38 cellular contexts compared by ENCODE assay signal in genomic region chr1:87586501-87586900, GRCh38.
"Had no signal": no experiment of that assay in that cellular context is flagged by ENCODE, and none has a peak within 500 bp of the region (broad histone marks: within the 10 kb centered on the region; RNA-seq: fewer than 3 reads in every experiment).

No MANE protein-coding gene starts in this region.

- H3K4me3 Mint-ChIP-seq: activated naive CD4-positive, alpha-beta T cell treated with anti-CD3 and anti-CD28 coated beads for 36 hours; activated naive CD4-positive, alpha-beta T cell treated with anti-CD3 and anti-CD28 coated beads, Interleukin-2, amount 10 ng/mL, durations not matched to agents 7 days and 5 days; activated naive CD4-positive, alpha-beta T cell treated with anti-CD3 and anti-CD28 coated beads, Interleukin-2, amount 50 U/mL, for 24 hours; activated naive CD8-positive, alpha-beta T cell; activated naive CD8-positive, alpha-beta T cell treated with anti-CD3 and anti-CD28 coated beads for 36 hours; activated naive CD8-positive, alpha-beta T cell treated with anti-CD3 and anti-CD28 coated beads, Interleukin-2, amount 10 ng/mL, durations not matched to agents 7 days and 5 days; activated naive CD8-positive, alpha-beta T cell treated with anti-CD3 and anti-CD28 coated beads, Interleukin-2, amount 50 U/mL, for 24 hours; activated T-cell treated with anti-CD3 and anti-CD28 coated beads, Interleukin-2, amount 50 U/mL, for 24 hours; activated T-cell treated with anti-CD3 and anti-CD28 coated beads, Interleukin-2, amount 50 U/mL, for 4 hours; activated T-cell treated with anti-CD3 and anti-CD28 coated beads, Interleukin-2, amount 50 U/mL, for 72 hours; activated T-helper 1 cell treated with anti-CD3 and anti-CD28 coated beads, Interleukin-12 subunit alpha, Interleukin-12 subunit beta, Interleukin-2, Interleukin-4 antibody, amounts not matched to agents 30 ng/mL and 10 ng/mL and 1 ng/mL, durations not matched to agents 14 hours and 24 hours and 36 hours; activated T-helper 17 cell treated with anti-CD3 and anti-CD28 coated beads, Interleukin-2, amount 50 U/mL, for 72 hours; brain; central memory CD8-positive, alpha-beta T cell had no signal

- H3K36me3 Mint-ChIP-seq: activated naive CD4-positive, alpha-beta T cell treated with anti-CD3 and anti-CD28 coated beads, Interleukin-2, amount 10 ng/mL, durations not matched to agents 7 days and 5 days; activated naive CD4-positive, alpha-beta T cell treated with anti-CD3 and anti-CD28 coated beads, Interleukin-2, amount 50 U/mL, for 24 hours; activated naive CD4-positive, alpha-beta T cell treated with anti-CD3 and anti-CD28 coated beads, Interleukin-2, amount 50 U/mL, for 72 hours; activated naive CD8-positive, alpha-beta T cell; activated naive CD8-positive, alpha-beta T cell treated with anti-CD3 and anti-CD28 coated beads for 36 hours; activated naive CD8-positive, alpha-beta T cell treated with anti-CD3 and anti-CD28 coated beads, Interleukin-2, amount 10 ng/mL, durations not matched to agents 7 days and 5 days; brain had no signal

- H3K4me3 ChIP-seq: adrenal gland, ascending aorta, body of pancreas, breast epithelium, cardiac muscle cell had no signal

- H3K4me1 ChIP-seq: adrenal gland, ascending aorta, body of pancreas, breast epithelium had no signal

- H3K27me3 Mint-ChIP-seq: activated naive CD4-positive, alpha-beta T cell treated with anti-CD3 and anti-CD28 coated beads, Interleukin-2, amount 10 ng/mL, durations not matched to agents 7 days and 5 days; activated naive CD8-positive, alpha-beta T cell; activated T-helper 17 cell treated with anti-CD3 and anti-CD28 coated beads, Interleukin-2, amount 50 U/mL, for 72 hours had no signal

- H3K36me3 ChIP-seq: adrenal gland, ascending aorta, brain microvascular endothelial cell, breast epithelium, cardiac muscle cell had no signal

- H3K9me3 Mint-ChIP-seq: activated naive CD4-positive, alpha-beta T cell treated with anti-CD3 and anti-CD28 coated beads for 36 hours; activated naive CD4-positive, alpha-beta T cell treated with anti-CD3 and anti-CD28 coated beads, Interleukin-2, amount 10 ng/mL, durations not matched to agents 7 days and 5 days; activated naive CD4-positive, alpha-beta T cell treated with anti-CD3 and anti-CD28 coated beads, Interleukin-2, amount 50 U/mL, for 24 hours; activated naive CD4-positive, alpha-beta T cell treated with anti-CD3 and anti-CD28 coated beads, Interleukin-2, amount 50 U/mL, for 72 hours; activated naive CD8-positive, alpha-beta T cell treated with anti-CD3 and anti-CD28 coated beads for 36 hours; activated naive CD8-positive, alpha-beta T cell treated with anti-CD3 and anti-CD28 coated beads, Interleukin-2, amount 10 ng/mL, durations not matched to agents 7 days and 5 days; activated naive CD8-positive, alpha-beta T cell treated with anti-CD3 and anti-CD28 coated beads, Interleukin-2, amount 50 U/mL, for 24 hours; activated T-cell treated with anti-CD3 and anti-CD28 coated beads, Interleukin-2, amount 50 U/mL, for 24 hours; activated T-cell treated with anti-CD3 and anti-CD28 coated beads, Interleukin-2, amount 50 U/mL, for 4 hours; activated T-cell treated with anti-CD3 and anti-CD28 coated beads, Interleukin-2, amount 50 U/mL, for 72 hours; activated T-helper 1 cell treated with anti-CD3 and anti-CD28 coated beads, Interleukin-12 subunit alpha, Interleukin-12 subunit beta, Interleukin-2, Interleukin-4 antibody, amounts not matched to agents 30 ng/mL and 10 ng/mL and 1 ng/mL, durations not matched to agents 14 hours and 24 hours and 36 hours; activated T-helper 17 cell treated with anti-CD3 and anti-CD28 coated beads, Interleukin-2, amount 50 U/mL, for 72 hours; activated T-helper 2 cell treated with anti-CD3 and anti-CD28 coated beads, Interferon-gamma antibody, Interleukin-2, Interleukin-4, amounts not matched to agents 10 μg/mL and 5 μg/mL and 100 μg/mL, durations not matched to agents 14 hours and 24 hours and 36 hours; brain; central memory CD8-positive, alpha-beta T cell had no signal

- H3K27me3 ChIP-seq: adrenal gland, ascending aorta, body of pancreas, brain microvascular endothelial cell, breast epithelium, cardiac muscle cell had no signal

- H3K27ac ChIP-seq: adrenal gland, ascending aorta, body of pancreas, brain microvascular endothelial cell, breast epithelium, cardiac muscle cell had no signal

- H3K27ac Mint-ChIP-seq: activated naive CD4-positive, alpha-beta T cell treated with anti-CD3 and anti-CD28 coated beads for 36 hours; activated naive CD4-positive, alpha-beta T cell treated with anti-CD3 and anti-CD28 coated beads, Interleukin-2, amount 10 ng/mL, durations not matched to agents 7 days and 5 days; activated naive CD4-positive, alpha-beta T cell treated with anti-CD3 and anti-CD28 coated beads, Interleukin-2, amount 50 U/mL, for 24 hours; activated naive CD4-positive, alpha-beta T cell treated with anti-CD3 and anti-CD28 coated beads, Interleukin-2, amount 50 U/mL, for 72 hours; activated naive CD8-positive, alpha-beta T cell; activated naive CD8-positive, alpha-beta T cell treated with anti-CD3 and anti-CD28 coated beads for 36 hours; activated naive CD8-positive, alpha-beta T cell treated with anti-CD3 and anti-CD28 coated beads, Interleukin-2, amount 10 ng/mL, durations not matched to agents 7 days and 5 days; activated naive CD8-positive, alpha-beta T cell treated with anti-CD3 and anti-CD28 coated beads, Interleukin-2, amount 50 U/mL, for 24 hours; activated T-cell treated with anti-CD3 and anti-CD28 coated beads, Interleukin-2, amount 50 U/mL, for 24 hours; activated T-cell treated with anti-CD3 and anti-CD28 coated beads, Interleukin-2, amount 50 U/mL, for 72 hours; activated T-helper 1 cell treated with anti-CD3 and anti-CD28 coated beads, Interleukin-12 subunit alpha, Interleukin-12 subunit beta, Interleukin-2, Interleukin-4 antibody, amounts not matched to agents 30 ng/mL and 10 ng/mL and 1 ng/mL, durations not matched to agents 14 hours and 24 hours and 36 hours; activated T-helper 17 cell treated with anti-CD3 and anti-CD28 coated beads, Interleukin-2, amount 50 U/mL, for 72 hours; activated T-helper 2 cell treated with anti-CD3 and anti-CD28 coated beads, Interferon-gamma antibody, Interleukin-2, Interleukin-4, amounts not matched to agents 10 μg/mL and 5 μg/mL and 100 μg/mL, durations not matched to agents 14 hours and 24 hours and 36 hours; brain had no signal

- DNase-seq: activated effector memory CD4-positive, alpha-beta T cell treated with anti-CD3 and anti-CD28 coated beads, Interleukin-2, amount 50 U/mL, for 16 hours; activated effector memory CD4-positive, alpha-beta T cell treated with Interleukin-2 at 50 U/mL for 16 hours; activated gamma-delta T cell; activated gamma-delta T cell treated with Interleukin-2 at 50 U/mL for 16 hours; activated naive CD4-positive, alpha-beta T cell; activated naive CD4-positive, alpha-beta T cell treated with anti-CD3 and anti-CD28 coated beads for 36 hours; activated naive CD4-positive, alpha-beta T cell treated with anti-CD3 and anti-CD28 coated beads, Interleukin-2, amount 10 ng/mL, durations not matched to agents 7 days and 5 days; activated naive CD4-positive, alpha-beta T cell treated with anti-CD3 and anti-CD28 coated beads, Interleukin-2, amount 50 U/mL, for 16 hours; activated naive CD4-positive, alpha-beta T cell treated with Interleukin-2 at 50 U/mL for 16 hours; activated naive CD8-positive, alpha-beta T cell treated with anti-CD3 and anti-CD28 coated beads for 36 hours; activated naive CD8-positive, alpha-beta T cell treated with anti-CD3 and anti-CD28 coated beads, Interleukin-2, amount 10 ng/mL, durations not matched to agents 7 days and 5 days; activated naive CD8-positive, alpha-beta T cell treated with anti-CD3 and anti-CD28 coated beads, Interleukin-2, amount 50 U/mL, for 24 hours; activated T-cell treated with anti-CD3 and anti-CD28 coated beads, Interleukin-2, amount 50 U/mL, for 1 hour; activated T-cell treated with anti-CD3 and anti-CD28 coated beads, Interleukin-2, amount 50 U/mL, for 24 hours; activated T-cell treated with anti-CD3 and anti-CD28 coated beads, Interleukin-2, amount 50 U/mL, for 4 hours; activated T-cell treated with anti-CD3 and anti-CD28 coated beads, Interleukin-2, amount 50 U/mL, for 48 hours; activated T-cell treated with anti-CD3 and anti-CD28 coated beads, Interleukin-2, amount 50 U/mL, for 72 hours; adrenal gland; amniotic stem cell; amygdala; anterior cingulate cortex; aorta; body of pancreas; brain microvascular endothelial cell; caudate nucleus; central memory CD4-positive, alpha-beta T cell; cerebellar nuclear complex had no signal

- ATAC-seq: activated naive CD4-positive, alpha-beta T cell treated with anti-CD3 and anti-CD28 coated beads, Interleukin-2, amount 50 U/mL, for 72 hours; activated naive CD8-positive, alpha-beta T cell treated with anti-CD3 and anti-CD28 coated beads, Interleukin-2, amount 50 U/mL, for 24 hours; activated T-cell treated with anti-CD3 and anti-CD28 coated beads, Interleukin-2, amount 50 U/mL, for 4 hours; activated T-cell treated with anti-CD3 and anti-CD28 coated beads, Interleukin-2, amount 50 U/mL, for 72 hours; activated T-helper 17 cell treated with anti-CD3 and anti-CD28 coated beads, Interleukin-2, amount 50 U/mL, for 72 hours; body of pancreas had no signal

- H3K4me1 Mint-ChIP-seq: activated naive CD4-positive, alpha-beta T cell treated with anti-CD3 and anti-CD28 coated beads, Interleukin-2, amount 10 ng/mL, durations not matched to agents 7 days and 5 days; activated naive CD4-positive, alpha-beta T cell treated with anti-CD3 and anti-CD28 coated beads, Interleukin-2, amount 50 U/mL, for 24 hours; activated naive CD8-positive, alpha-beta T cell treated with anti-CD3 and anti-CD28 coated beads for 36 hours; activated naive CD8-positive, alpha-beta T cell treated with anti-CD3 and anti-CD28 coated beads, Interleukin-2, amount 10 ng/mL, durations not matched to agents 7 days and 5 days; activated T-helper 17 cell treated with anti-CD3 and anti-CD28 coated beads, Interleukin-2, amount 50 U/mL, for 72 hours; central memory CD8-positive, alpha-beta T cell had no signal

- H3K9me3 ChIP-seq: adrenal gland, ascending aorta, body of pancreas, breast epithelium had no signal
